Comparison of ENCODE assay signal across 1 cellular context in genomic region chr11:9574556-9574805, GRCh38.
TF ChIP-seq lines count a peak whose summit lies in the region.

No MANE protein-coding gene starts in this region.

TF ChIP-seq in SK-N-SH treated with all-trans-retinoic acid at 6 μM for 48 hours, 23 proteins besides CTCF, POLR2A, EP300 and RAD21 (continued from another document):
- TF ChIP-seq CREB5 (CRISPR knock-in tag; IDR thresholded peaks at IDR 0.05; ENCODE audit: low read depth) (no peak), ZC3H10 (CRISPR knock-in tag; IDR thresholded peaks at IDR 0.05) (no peak), CSRNP3 (CRISPR knock-in tag; IDR thresholded peaks at IDR 0.05) (no peak)
